ENCODE assay signal across 13 cellular contexts in the genomic region with DNA sequence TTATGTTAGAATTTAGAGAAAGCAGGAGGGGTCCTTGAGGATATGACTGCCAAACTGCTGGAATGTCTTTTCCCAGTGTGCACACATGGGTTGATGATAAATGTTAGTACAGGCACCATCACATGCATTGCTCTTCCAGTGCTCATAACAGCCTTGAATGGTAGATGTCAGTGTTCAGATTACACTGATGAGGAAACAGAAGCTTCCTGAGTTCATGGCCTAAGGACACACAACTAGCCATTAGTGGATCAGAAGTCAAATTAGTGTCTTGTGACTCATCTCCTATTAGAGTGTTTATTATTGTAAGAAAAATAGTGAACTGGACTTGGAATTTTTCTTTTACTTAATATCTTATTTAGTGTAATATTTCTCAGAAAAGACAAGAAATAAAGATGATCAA.
DNase-seq lines count a peak whose midpoint lies in the region; TF ChIP-seq lines count a peak whose summit lies in the region.
"Had no signal": no experiment of that assay in that cellular context is flagged by ENCODE, and none has a peak within 500 bp of the region (broad histone marks: within the 10 kb centered on the region; RNA-seq: fewer than 3 reads in every experiment).

No MANE protein-coding gene starts in this region.

- H4K91ac ChIP-seq in mesenchymal stem cell (ENCODE audit: low read length) = no peak overlapping the region

- no peak overlapping the region for H3K18ac ChIP-seq in mesenchymal stem cell (ENCODE audit: low read depth in 1 of 2, low read length in 2 of 2)

- H2AK5ac ChIP-seq in mesenchymal stem cell (ENCODE audit: low read length, severe bottlenecking) = no peak overlapping the region

- H3K27me3 ChIP-seq in mesenchymal stem cell (ENCODE audit: control insufficient read depth in 1 of 2, insufficient read depth in 1 of 2, low read length in 2 of 2) = no peaks in the 10 kb centered on the region

- H2BK15ac ChIP-seq in mesenchymal stem cell (ENCODE audit: low read depth, poor library complexity, severe bottlenecking) = no peak overlapping the region

- H3K79me1 ChIP-seq in mesenchymal stem cell (replicated peaks; ENCODE audit: low read length, poor library complexity, severe bottlenecking) = peaks cover 12% of the 10 kb centered on the region

- no peak overlapping the region for H3K4me3 ChIP-seq in epithelial cell of esophagus (ENCODE audit: low read length)
- no peak overlapping the region for H3K4me3 ChIP-seq in mesenchymal stem cell (ENCODE audit: insufficient read depth in 1 of 2, low read depth in 1 of 2, low read length in 2 of 2)

- no peak overlapping the region for H3K23ac ChIP-seq in mesenchymal stem cell (ENCODE audit: low read length in 2 of 2)

- no peaks in the 10 kb centered on the region for H3K4me1 ChIP-seq in mesenchymal stem cell (ENCODE audit: control insufficient read depth, insufficient read depth, low read depth, low read length)

- H3K27ac ChIP-seq in mesenchymal stem cell (ENCODE audit: low read length, poor library complexity, severe bottlenecking) = peak overlapping the region; percentile 7
- H3K27ac ChIP-seq: HL-60 had no signal

- peak overlapping the region; percentile 8 for H3K9ac ChIP-seq in mesenchymal stem cell (ENCODE audit: low read length)

- no peak overlapping the region for H4K8ac ChIP-seq in mesenchymal stem cell (ENCODE audit: low read length)

- no peak overlapping the region for H2BK12ac ChIP-seq in mesenchymal stem cell (ENCODE audit: low read length in 2 of 2)

- H2BK120ac ChIP-seq in mesenchymal stem cell (ENCODE audit: low read depth, low read length) = no peak overlapping the region

- no peak for TF ChIP-seq CTCF in epithelial cell of esophagus (IDR thresholded peaks at IDR 0.05; ENCODE audit: insufficient read depth, low read depth, low read length, missing control alignments)

- no peak overlapping the region for H3K4ac ChIP-seq in mesenchymal stem cell (ENCODE audit: low read depth in 1 of 2, low read length in 2 of 2)

- H3K9me3 ChIP-seq in mesenchymal stem cell (ENCODE audit: control insufficient read depth, low read length) = no peaks in the 10 kb centered on the region

- no peaks in the 10 kb centered on the region for H3K36me3 ChIP-seq in mesenchymal stem cell (ENCODE audit: control insufficient read depth in 1 of 2, insufficient read depth in 2 of 2, low read depth in 1 of 2, low read length in 2 of 2)

- DNase-seq in EH (ENCODE audit: low read depth) = peak; percentile 94
- peak; percentile 67 for DNase-seq in epithelial cell of esophagus (ENCODE audit: low read depth)
- DNase-seq in mesenchymal stem cell = peak; percentile 91
- no peak for DNase-seq in midbrain (lab: John Stamatoyannopoulos, UW)
- DNase-seq in activated CD4-positive, alpha-beta T cell treated with anti-CD3 and anti-CD28 coated beads for 4 hours = no peak
- DNase-seq in middle frontal gyrus (ENCODE audit: extremely low spot score, low spot score) = no peak
- DNase-seq in effector CD4-positive, alpha-beta T cell = no peak
- DNase-seq: CD4-positive, alpha-beta T cell; hippocampal formation; stimulated activated CD4-positive, alpha-beta T cell treated with anti-CD3 and anti-CD28 coated beads, Interleukin-1b, Interleukin-23, amount 100 ng/mL, for 48 hours; stimulated activated naive CD8-positive, alpha-beta T cell treated with anti-CD3 and anti-CD28 coated beads, Interleukin-15, Interleukin-2, amounts not matched to agents 100 U/mL and 50 U/mL, for 24 hours had no signal

- H3K4me2 ChIP-seq in mesenchymal stem cell (ENCODE audit: low read length, poor library complexity, severe bottlenecking) = no peak overlapping the region

- no peak overlapping the region for H2AFZ ChIP-seq in mesenchymal stem cell (ENCODE audit: low read depth, low read length)

- H3K14ac ChIP-seq in mesenchymal stem cell (ENCODE audit: low read length in 2 of 2) = no peak overlapping the region

- H2BK5ac ChIP-seq in mesenchymal stem cell (ENCODE audit: low read depth, low read length, poor library complexity, severe bottlenecking) = no peak overlapping the region

TF ChIP-seq in PFSK-1, 5 proteins besides CTCF, POLR2A, EP300 and RAD21:
- peak; percentile 75; the same call in 1 of the 2 replicates for TF ChIP-seq SIN3A (IDR thresholded peaks at IDR 0.05; ENCODE audit: borderline replicate concordance, insufficient read depth, low read length)
- TF ChIP-seq, protein P1, sequence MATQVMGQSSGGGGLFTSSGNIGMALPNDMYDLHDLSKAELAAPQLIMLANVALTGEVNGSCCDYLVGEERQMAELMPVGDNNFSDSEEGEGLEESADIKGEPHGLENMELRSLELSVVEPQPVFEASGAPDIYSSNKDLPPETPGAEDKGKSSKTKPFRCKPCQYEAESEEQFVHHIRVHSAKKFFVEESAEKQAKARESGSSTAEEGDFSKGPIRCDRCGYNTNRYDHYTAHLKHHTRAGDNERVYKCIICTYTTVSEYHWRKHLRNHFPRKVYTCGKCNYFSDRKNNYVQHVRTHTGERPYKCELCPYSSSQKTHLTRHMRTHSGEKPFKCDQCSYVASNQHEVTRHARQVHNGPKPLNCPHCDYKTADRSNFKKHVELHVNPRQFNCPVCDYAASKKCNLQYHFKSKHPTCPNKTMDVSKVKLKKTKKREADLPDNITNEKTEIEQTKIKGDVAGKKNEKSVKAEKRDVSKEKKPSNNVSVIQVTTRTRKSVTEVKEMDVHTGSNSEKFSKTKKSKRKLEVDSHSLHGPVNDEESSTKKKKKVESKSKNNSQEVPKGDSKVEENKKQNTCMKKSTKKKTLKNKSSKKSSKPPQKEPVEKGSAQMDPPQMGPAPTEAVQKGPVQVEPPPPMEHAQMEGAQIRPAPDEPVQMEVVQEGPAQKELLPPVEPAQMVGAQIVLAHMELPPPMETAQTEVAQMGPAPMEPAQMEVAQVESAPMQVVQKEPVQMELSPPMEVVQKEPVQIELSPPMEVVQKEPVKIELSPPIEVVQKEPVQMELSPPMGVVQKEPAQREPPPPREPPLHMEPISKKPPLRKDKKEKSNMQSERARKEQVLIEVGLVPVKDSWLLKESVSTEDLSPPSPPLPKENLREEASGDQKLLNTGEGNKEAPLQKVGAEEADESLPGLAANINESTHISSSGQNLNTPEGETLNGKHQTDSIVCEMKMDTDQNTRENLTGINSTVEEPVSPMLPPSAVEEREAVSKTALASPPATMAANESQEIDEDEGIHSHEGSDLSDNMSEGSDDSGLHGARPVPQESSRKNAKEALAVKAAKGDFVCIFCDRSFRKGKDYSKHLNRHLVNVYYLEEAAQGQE (IDR thresholded peaks at IDR 0.05; ENCODE audit: insufficient read depth in 1 of 2, low read depth in 2 of 2, low read length in 2 of 2) = peak in 1 of 2 experiments; percentile 77; a peak in 2 of 4 replicates
- TF ChIP-seq TAF1 (IDR thresholded peaks at IDR 0.05; ENCODE audit: borderline replicate concordance, insufficient read depth, low read length) = peak; percentile 30; the same call in 1 of the 2 replicates
- 0 out of 2 replicates have a peak, but pooled peaks have one; percentile 45 for TF ChIP-seq POLR2AphosphoS5 (IDR thresholded peaks at IDR 0.05; ENCODE audit: low read depth, low read length)
- peak; percentile 17 for TF ChIP-seq FOXP2 (optimal IDR thresholded peaks at IDR 0.05; ENCODE audit: borderline replicate concordance, extremely low read depth, extremely low read length, insufficient read depth)
TF ChIP-seq in PFSK-1: peak in this region for 5.

Comparison
In these comparisons a context has a peak if more than half of its experiments do, and no peak if none do; other contexts are left out.
1. DNase-seq: peak in EH (single experiment), epithelial cell of esophagus (single experiment) and mesenchymal stem cell (single experiment); none in midbrain (single experiment), activated CD4-positive, alpha-beta T cell treated with anti-CD3 and anti-CD28 coated beads for 4 hours (0 of 2), middle frontal gyrus (single experiment) and effector CD4-positive, alpha-beta T cell (single experiment).